ENCODE assay signal across 19 cellular contexts in the genomic region with DNA sequence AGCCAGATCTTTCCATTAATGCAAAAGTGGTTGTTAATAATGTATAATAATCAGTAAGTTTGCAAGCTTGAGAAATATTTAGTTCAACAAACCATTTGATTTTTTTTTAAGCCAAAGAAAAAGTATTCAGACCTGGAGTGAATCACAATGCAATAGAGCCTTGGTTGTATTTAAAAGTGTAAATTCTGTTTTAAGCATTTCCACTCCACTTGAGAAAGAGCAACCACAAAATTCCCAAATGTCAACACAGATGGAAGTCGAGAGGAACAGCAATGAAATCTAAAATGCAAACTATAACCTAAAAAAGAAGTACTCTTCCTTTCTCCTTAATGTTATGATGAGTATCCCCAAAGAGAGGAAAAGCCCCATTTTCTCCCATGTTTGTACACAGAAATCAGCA. TPM values are rescaled to one million over a fixed set of nuclear protein-coding genes. Genes with fewer than 3 reads are reported as not detected.
A peak's percentile ranks its signal among the peaks of the same experiment; 100 is the strongest.
DNase-seq lines count a peak whose midpoint lies in the region; ATAC-seq, FAIRE-seq and TF ChIP-seq lines count a peak whose summit lies in the region.
"Had no signal": no experiment of that assay in that cellular context is flagged by ENCODE, and none has a peak within 500 bp of the region (broad histone marks: within the 10 kb centered on the region; RNA-seq: fewer than 3 reads in every experiment).

No MANE protein-coding gene starts in this region.

- CTCF ChIA-PET in endothelial cell of umbilical vein (lab: Charles Lee): no interaction called here

- no peak overlapping the region; the same call in 1 of the 2 replicates for H3K4me3 ChIP-seq in Karpas-422 (ENCODE audit: low read length)
- no peak overlapping the region for H3K4me3 ChIP-seq in endothelial cell of umbilical vein (replicated peaks in 1 of 3; ENCODE audit: insufficient read depth in 1 of 3, low read depth in 1 of 3, low read length in 3 of 3)
- H3K4me3 ChIP-seq in gastrocnemius medialis: peak overlapping the region in 3 of 4 donors; percentile 1 to 34 (median 27)

- intact Hi-C loops in endothelial cell of umbilical vein (cut with micrococcal nuclease): loop anchor here (5.0 kb wide), 1 partner anchor 74 kb away; no protein-coding TSS in a partner anchor
- intact Hi-C loops in gastrocnemius medialis (cut with DNase I; ENCODE audit: low total_unique reads): no loop called here

- H3K9me2 ChIP-seq in Karpas-422 (replicated peaks; ENCODE audit: insufficient read depth, low read length): no peaks in the 10 kb centered on the region

- H2AFZ ChIP-seq in Karpas-422 (ENCODE audit: low read length) (no peak overlapping the region), endothelial cell of umbilical vein (ENCODE audit: low read depth, low read length) (no peak overlapping the region)

- no peaks in the 10 kb centered on the region for H4K20me1 ChIP-seq in Karpas-422 (ENCODE audit: insufficient read depth, low read depth, low read length)
- H4K20me1 ChIP-seq in endothelial cell of umbilical vein (replicated peaks; ENCODE audit: control insufficient read depth, extremely low read depth, insufficient read depth, low read length): no peaks in the 10 kb centered on the region

- peak; percentile 25 for DNase-seq in AG08395 (ENCODE audit: low spot score)
- no peak for DNase-seq in Karpas-422
- DNase-seq in endothelial cell of umbilical vein (ENCODE audit: low read depth, low spot score): no peak
- no peak for DNase-seq in gastrocnemius medialis
- DNase-seq in nephron progenitor cell: no peak
- DNase-seq in DMS 273 (lab: John Stamatoyannopoulos, UW; ENCODE audit: unreplicated experiment): no peak
- no peak for DNase-seq in DMS53 (lab: John Stamatoyannopoulos, UW)
- DNase-seq: activated CD4-positive, alpha-beta T cell treated with anti-CD3 and anti-CD28 coated beads for 1 hour; activated CD8-positive, alpha-beta memory T cell treated with anti-CD3 and anti-CD28 coated beads, Interleukin-2, amount 10 ng/mL, durations not matched to agents 7 days and 5 days; effector CD8-positive, alpha-beta T cell; GOT3; kidney; naive thymus-derived CD8-positive, alpha-beta T cell; NCI-H1105; NCI-H524 had no signal

- no peak overlapping the region for H3K9ac ChIP-seq in Karpas-422 (ENCODE audit: low read length)
- no peak overlapping the region for H3K9ac ChIP-seq in endothelial cell of umbilical vein (replicated peaks; ENCODE audit: extremely low read depth, insufficient read depth, low read length)
- H3K9ac ChIP-seq: KMS-11 had no signal

- H3K27ac ChIP-seq in Karpas-422 (ENCODE audit: low read length): peak overlapping the region; percentile 24; the same call in 1 of the 2 replicates
- H3K27ac ChIP-seq in endothelial cell of umbilical vein (ENCODE audit: insufficient read depth, low read depth, low read length): peak overlapping the region; percentile 26
- H3K27ac ChIP-seq in gastrocnemius medialis: peak overlapping the region; percentile 86 to 92 (median 90)
- H3K27ac ChIP-seq: KMS-11, RWPE1 had no signal

- H3K27me3 Mint-ChIP-seq in nephron progenitor cell (ENCODE audit: low read depth, poor library complexity): no peaks in the 10 kb centered on the region
- H3K27me3 Mint-ChIP-seq: activated CD8-positive, alpha-beta memory T cell treated with anti-CD3 and anti-CD28 coated beads, Interleukin-2, amount 10 ng/mL, durations not matched to agents 7 days and 5 days; naive thymus-derived CD8-positive, alpha-beta T cell had no signal

- POLR2A ChIA-PET in endothelial cell of umbilical vein (lab: Charles Lee): no interaction called here

- ATAC-seq in gastrocnemius medialis: no peak
- no peak for ATAC-seq in GM18909 (IDR thresholded peaks at IDR 0.05; ENCODE audit: poor library complexity, unreplicated experiment)
- ATAC-seq: activated CD8-positive, alpha-beta memory T cell treated with anti-CD3 and anti-CD28 coated beads, Interleukin-2, amount 10 ng/mL, durations not matched to agents 7 days and 5 days; naive thymus-derived CD8-positive, alpha-beta T cell had no signal

- peaks cover 23% of the 10 kb centered on the region for H3K36me3 ChIP-seq in Karpas-422 (ENCODE audit: insufficient read depth, low read length)
- H3K36me3 ChIP-seq in endothelial cell of umbilical vein (ENCODE audit: control insufficient read depth in 2 of 2, extremely low read depth in 1 of 2, insufficient read depth in 2 of 2, low read length in 2 of 2): no peaks in the 10 kb centered on the region
- H3K36me3 ChIP-seq in gastrocnemius medialis: no peaks in the 10 kb centered on the region

- H3K4me1 ChIP-seq in Karpas-422 (ENCODE audit: low read length) (peaks cover 46% of the 10 kb centered on the region), endothelial cell of umbilical vein (ENCODE audit: control insufficient read depth, extremely low read depth, insufficient read depth, low read length) (peaks cover 46% of the 10 kb centered on the region), gastrocnemius medialis (peaks cover 65 to 71% of the 10 kb centered on the region in 2 donors)

- H3K4me3 Mint-ChIP-seq in nephron progenitor cell: no peak overlapping the region
- H3K4me3 Mint-ChIP-seq: activated CD8-positive, alpha-beta memory T cell treated with anti-CD3 and anti-CD28 coated beads, Interleukin-2, amount 10 ng/mL, durations not matched to agents 7 days and 5 days; naive thymus-derived CD8-positive, alpha-beta T cell had no signal

- H3K4me2 ChIP-seq in Karpas-422 (ENCODE audit: low read depth, low read length, poor library complexity, severe bottlenecking): peak overlapping the region; percentile 36
- H3K4me2 ChIP-seq in endothelial cell of umbilical vein (ENCODE audit: insufficient read depth, low read length): no peak overlapping the region
- H3K4me2 ChIP-seq: KMS-11 had no signal

- H3K36me3 Mint-ChIP-seq in nephron progenitor cell (ENCODE audit: low read depth): peaks cover 9% of the 10 kb centered on the region

- dilution Hi-C loops in endothelial cell of umbilical vein (cut with MboI; ENCODE audit: extremely low pct_ligation_motif_present, low sequenced_read_pairs): no loop called here

- TF ChIP-seq CTCF in endothelial cell of umbilical vein (IDR thresholded peaks at IDR 0.05; ENCODE audit: extremely low read depth in 1 of 2, insufficient read depth in 1 of 2, low read depth in 1 of 2, low read length in 2 of 2) (no peak), gastrocnemius medialis (IDR thresholded peaks at IDR 0.05 in 4 of 5, conservative IDR thresholded peaks at IDR 0.05 in 1 of 5) (no peak), nephron progenitor cell (IDR thresholded peaks at IDR 0.05) (no peak)

- H3K9me1 ChIP-seq in endothelial cell of umbilical vein (replicated peaks; ENCODE audit: control insufficient read depth, extremely low read depth, insufficient read depth, low read length): no peaks in the 10 kb centered on the region

- no peak for FAIRE-seq in endothelial cell of umbilical vein (lab: Jason Lieb, UNC)

- no TSS peak for BruUV-seq in endothelial cell of umbilical vein (replicated peaks; lab: Mats Ljungman, UMichigan)

- H3K79me2 ChIP-seq in Karpas-422 (ENCODE audit: low read length) (peaks cover 85% of the 10 kb centered on the region), endothelial cell of umbilical vein (ENCODE audit: control insufficient read depth, insufficient read depth, low read length) (peaks cover 47% of the 10 kb centered on the region)

- H3K27me3 ChIP-seq in Karpas-422 (ENCODE audit: low read length) (no peaks in the 10 kb centered on the region), endothelial cell of umbilical vein (ENCODE audit: control insufficient read depth in 2 of 2, insufficient read depth in 2 of 2, low read length in 2 of 2) (no peaks in the 10 kb centered on the region), gastrocnemius medialis (no peaks in the 10 kb centered on the region)

- in situ Hi-C loops in gastrocnemius medialis (cut with MboI; ENCODE audit: low sequenced_read_pairs in 4 of 4): no loop called here

- H3K27ac Mint-ChIP-seq in nephron progenitor cell: no peak overlapping the region
- H3K27ac Mint-ChIP-seq: activated CD8-positive, alpha-beta memory T cell treated with anti-CD3 and anti-CD28 coated beads, Interleukin-2, amount 10 ng/mL, durations not matched to agents 7 days and 5 days; activated T-helper 2 cell treated with anti-CD3 and anti-CD28 coated beads, Interferon-gamma antibody, Interleukin-2, Interleukin-4, amounts not matched to agents 10 μg/mL and 5 μg/mL and 100 μg/mL, durations not matched to agents 14 hours and 24 hours and 36 hours; naive thymus-derived CD8-positive, alpha-beta T cell had no signal

- TF ChIP-seq POLR2A in endothelial cell of umbilical vein (IDR thresholded peaks at IDR 0.05; ENCODE audit: low read depth, low read length) (no peak), gastrocnemius medialis (IDR thresholded peaks at IDR 0.05) (no peak)

- no peaks in the 10 kb centered on the region for H3K9me3 ChIP-seq in Karpas-422 (ENCODE audit: low read length)
- no peaks in the 10 kb centered on the region for H3K9me3 ChIP-seq in endothelial cell of umbilical vein (replicated peaks; ENCODE audit: control insufficient read depth, insufficient read depth, low read length)
- no peaks in the 10 kb centered on the region for H3K9me3 ChIP-seq in gastrocnemius medialis

- no peaks in the 10 kb centered on the region for H3K4me1 Mint-ChIP-seq in nephron progenitor cell
- H3K4me1 Mint-ChIP-seq: activated CD8-positive, alpha-beta memory T cell treated with anti-CD3 and anti-CD28 coated beads, Interleukin-2, amount 10 ng/mL, durations not matched to agents 7 days and 5 days had no signal

- H3K9me3 Mint-ChIP-seq in nephron progenitor cell: no peaks in the 10 kb centered on the region

TF ChIP-seq in endothelial cell of umbilical vein, 7 proteins besides CTCF, POLR2A, EP300 and RAD21:
- TF ChIP-seq MYC (IDR thresholded peaks at IDR 0.05; ENCODE audit: low read depth, low read length): no peak

RNA-seq across cellular contexts. Expression of a gene that starts 20.2 kb away (rescaled TPM):
- total RNA-seq in Karpas-422 (2014; rRNA removed; shearing (Covaris generic); ENCODE audit: low replicate concordance): 71.5 and 134 TPM in 2 replicates
- total RNA-seq in endothelial cell of umbilical vein (107 and 110 TPM in 2 replicates), gastrocnemius medialis (100 to 1,000 TPM; 127 to 319 (median 239) TPM)
- 26.6 and 35.9 TPM in 2 replicates for polyA plus RNA-seq in endothelial cell of umbilical vein
- 36.4 and 41.0 TPM in 2 replicates for polyA plus RNA-seq in endothelial cell of umbilical vein (2011; cell fraction: cytosol; rRNA removed)
- polyA plus RNA-seq in endothelial cell of umbilical vein (2011; cell fraction: nucleus; rRNA removed): 38.7 and 46.9 TPM in 2 replicates
- polyA plus RNA-seq in endothelial cell of umbilical vein (2012): 85.5 and 101 TPM in 2 replicates
- 80.3 and 80.5 TPM in 2 replicates for polyA minus RNA-seq in endothelial cell of umbilical vein
- 22.1 TPM for polyA minus RNA-seq in endothelial cell of umbilical vein (2011; cell fraction: cytosol; rRNA and poly(A)+ RNA removed)
- polyA minus RNA-seq in endothelial cell of umbilical vein (2011; cell fraction: nucleus; rRNA and poly(A)+ RNA removed): 133 and 175 TPM in 2 replicates

Comparison
In these comparisons a context has a peak if more than half of its experiments do, and no peak if none do; other contexts are left out.
1. H3K27ac ChIP-seq: peak in every context shown above with its lines; median percentile 90 in gastrocnemius medialis; 26 in endothelial cell of umbilical vein; 24 in Karpas-422.
2. H3K4me3 ChIP-seq: peak in gastrocnemius medialis (3 of 4); none in Karpas-422 (single experiment) and endothelial cell of umbilical vein (0 of 3).